ENCODE assay signal across 34 cellular contexts in genomic region chr7:4277936-4278335, GRCh38.
"Had no signal": no experiment of that assay in that cellular context is flagged by ENCODE, and none has a peak within 500 bp of the region (broad histone marks: within the 10 kb centered on the region; RNA-seq: fewer than 3 reads in every experiment).

No MANE protein-coding gene starts in this region.

- H3K4me1 Mint-ChIP-seq: activated B cell treated with CpG ODN at 0.5 μM for 24 hours; activated naive CD4-positive, alpha-beta T cell treated with anti-CD3 and anti-CD28 coated beads, Interleukin-2, amount 10 ng/mL, durations not matched to agents 7 days and 5 days; activated naive CD8-positive, alpha-beta T cell treated with anti-CD3 and anti-CD28 coated beads, Interleukin-2, amount 50 U/mL, for 24 hours had no signal

- H3K27ac ChIP-seq: brain microvascular endothelial cell, PC-9, SJCRH30, SK-N-MC had no signal

- DNase-seq: activated B cell treated with CpG ODN at 0.5 μM for 24 hours; activated CD4-positive, alpha-beta memory T cell treated with anti-CD3 and anti-CD28 coated beads for 36 hours; activated CD4-positive, alpha-beta T cell treated with anti-CD3 and anti-CD28 coated beads for 4 hours; activated CD4-positive, alpha-beta T cell treated with anti-CD3 and anti-CD28 coated beads, Interleukin-2, amount 50 U/mL, for 1 hour; activated CD4-positive, CD25-positive, alpha-beta regulatory T cell treated with anti-CD3 and anti-CD28 coated beads, Interleukin-2, amount 50 U/mL, for 72 hours; activated CD8-positive, alpha-beta memory T cell treated with anti-CD3 and anti-CD28 coated beads, Interleukin-2, amount 50 U/mL, for 4 hours; activated effector memory CD4-positive, alpha-beta T cell treated with Interleukin-2 at 50 U/mL for 16 hours; activated naive CD4-positive, alpha-beta T cell treated with anti-CD3 and anti-CD28 coated beads, Interleukin-2, amount 10 ng/mL, durations not matched to agents 7 days and 5 days; activated naive CD8-positive, alpha-beta T cell treated with anti-CD3 and anti-CD28 coated beads, Interleukin-2, amount 50 U/mL, for 24 hours; activated T-cell treated with anti-CD3 and anti-CD28 coated beads for 4 hours; activated T-cell treated with anti-CD3 and anti-CD28 coated beads, Interleukin-2, amount 50 U/mL, for 4 hours; amniotic stem cell; aorta; brain microvascular endothelial cell; central memory CD4-positive, alpha-beta T cell; Kasumi-1; KG1; MG63; NCI-H1048; NCI-H1105 treated with DMSO at 0.1 percent for 48 hours; NCI-H1436; NCI-H1694; NCI-H1930; NCI-H345; NCI-H524 treated with DMSO at 0.1 percent for 48 hours; PC-9; SHP77; SJCRH30 had no signal

- H3K9me3 ChIP-seq: MG63, SJCRH30 had no signal

- H3K36me3 Mint-ChIP-seq: activated CD4-positive, alpha-beta memory T cell treated with anti-CD3 and anti-CD28 coated beads for 36 hours; activated naive CD4-positive, alpha-beta T cell treated with anti-CD3 and anti-CD28 coated beads, Interleukin-2, amount 10 ng/mL, durations not matched to agents 7 days and 5 days; activated naive CD8-positive, alpha-beta T cell had no signal

- H3K4me3 Mint-ChIP-seq: activated B cell treated with CpG ODN at 0.5 μM for 24 hours; activated CD4-positive, alpha-beta memory T cell treated with anti-CD3 and anti-CD28 coated beads for 36 hours; activated naive CD4-positive, alpha-beta T cell treated with anti-CD3 and anti-CD28 coated beads, Interleukin-2, amount 10 ng/mL, durations not matched to agents 7 days and 5 days; activated naive CD8-positive, alpha-beta T cell; activated naive CD8-positive, alpha-beta T cell treated with anti-CD3 and anti-CD28 coated beads, Interleukin-2, amount 50 U/mL, for 24 hours; activated T-cell treated with anti-CD3 and anti-CD28 coated beads, Interleukin-2, amount 50 U/mL, for 4 hours; activated T-helper 1 cell treated with anti-CD3 and anti-CD28 coated beads, Interleukin-12 subunit alpha, Interleukin-12 subunit beta, Interleukin-2, Interleukin-4 antibody, amounts not matched to agents 30 ng/mL and 10 ng/mL and 1 ng/mL, durations not matched to agents 14 hours and 24 hours and 36 hours; T-helper 1 cell treated with Interleukin-12 subunit alpha and Interleukin-12 subunit beta and Interleukin-4 antibody, amounts not matched to agents 30 μg/mL and 1 μg/mL, for 36 hours; T-helper 2 cell treated with Interferon-gamma antibody and Interleukin-4, amounts not matched to agents 5 μg/mL and 100 μg/mL, for 36 hours had no signal

- H3K4me1 ChIP-seq: SJCRH30 had no signal

- H3K4me2 ChIP-seq: PC-9 had no signal

- H3K4me3 ChIP-seq: MG63, PC-9, SJCRH30, SK-N-MC had no signal

- H2AFZ ChIP-seq: PC-9 had no signal

- ATAC-seq: activated naive CD8-positive, alpha-beta T cell treated with anti-CD3 and anti-CD28 coated beads, Interleukin-2, amount 50 U/mL, for 24 hours; activated T-cell treated with anti-CD3 and anti-CD28 coated beads, Interleukin-2, amount 50 U/mL, for 4 hours had no signal

- H3K27me3 ChIP-seq: brain microvascular endothelial cell, MG63, SJCRH30 had no signal

- H3K36me3 ChIP-seq: brain microvascular endothelial cell, MG63, SJCRH30 had no signal

- H3K27me3 Mint-ChIP-seq: activated B cell treated with CpG ODN at 0.5 μM for 24 hours; activated CD4-positive, alpha-beta memory T cell treated with anti-CD3 and anti-CD28 coated beads for 36 hours; activated naive CD4-positive, alpha-beta T cell treated with anti-CD3 and anti-CD28 coated beads, Interleukin-2, amount 10 ng/mL, durations not matched to agents 7 days and 5 days had no signal

- H3K27ac Mint-ChIP-seq: activated B cell treated with CpG ODN at 0.5 μM for 24 hours; activated CD4-positive, alpha-beta memory T cell treated with anti-CD3 and anti-CD28 coated beads for 36 hours; activated naive CD4-positive, alpha-beta T cell treated with anti-CD3 and anti-CD28 coated beads, Interleukin-2, amount 10 ng/mL, durations not matched to agents 7 days and 5 days; activated naive CD8-positive, alpha-beta T cell; activated naive CD8-positive, alpha-beta T cell treated with anti-CD3 and anti-CD28 coated beads, Interleukin-2, amount 50 U/mL, for 24 hours; activated T-helper 1 cell treated with anti-CD3 and anti-CD28 coated beads, Interleukin-12 subunit alpha, Interleukin-12 subunit beta, Interleukin-2, Interleukin-4 antibody, amounts not matched to agents 30 ng/mL and 10 ng/mL and 1 ng/mL, durations not matched to agents 14 hours and 24 hours and 36 hours; T-helper 1 cell treated with Interleukin-12 subunit alpha and Interleukin-12 subunit beta and Interleukin-4 antibody, amounts not matched to agents 30 μg/mL and 1 μg/mL, for 36 hours; T-helper 2 cell treated with Interferon-gamma antibody and Interleukin-4, amounts not matched to agents 5 μg/mL and 100 μg/mL, for 36 hours had no signal

- FAIRE-seq: RCC 7860 had no signal
